In the genomic region with DNA sequence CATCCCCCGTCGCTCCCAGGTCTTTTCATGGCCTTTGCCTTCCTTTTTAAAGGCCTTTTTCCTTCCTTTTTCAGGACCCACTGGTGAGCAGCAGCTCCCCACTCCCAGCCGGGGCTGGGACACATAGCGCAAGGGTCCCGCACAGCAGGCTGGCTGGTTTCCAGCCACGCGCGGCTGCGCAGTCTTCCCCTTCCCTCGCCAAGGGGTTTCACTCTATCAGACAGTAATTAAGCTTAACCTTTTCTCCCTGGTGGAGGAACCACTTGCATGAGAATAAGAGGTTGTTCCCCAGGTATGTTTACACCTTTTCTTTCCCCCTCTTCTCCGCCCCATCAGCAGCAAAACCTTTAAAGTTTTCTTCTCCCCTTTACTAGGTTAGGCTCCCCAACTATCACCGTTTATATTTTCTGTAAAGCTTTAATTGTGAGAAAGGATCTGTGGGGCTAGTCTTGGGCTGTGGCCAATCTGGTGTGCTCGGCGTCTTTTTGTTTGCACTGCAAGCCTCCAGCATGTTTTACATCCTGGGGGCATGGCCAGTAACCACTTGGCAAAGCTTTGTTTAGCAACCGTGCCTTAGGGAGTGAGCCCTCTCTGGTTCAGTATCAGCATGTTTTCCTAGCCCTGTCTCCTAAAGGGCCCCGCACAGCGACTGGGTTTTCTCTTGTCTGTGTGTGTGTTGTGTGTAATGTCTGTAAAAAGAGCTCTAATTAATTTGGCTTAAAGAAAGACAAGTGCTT, we compare ENCODE assay signal across 8 cellular contexts.
A peak's percentile ranks its signal among the peaks of the same experiment; 100 is the strongest.
DNase-seq lines count a peak whose midpoint lies in the region; ATAC-seq, FAIRE-seq and TF ChIP-seq lines count a peak whose summit lies in the region.

No MANE protein-coding gene starts in this region.

- H3K18ac ChIP-seq in mesenchymal stem cell (ENCODE audit: low read depth in 1 of 2, low read length in 2 of 2) = peak overlapping the region in 1 of 2 experiments; percentile 92

- peaks cover 5% of the 10 kb centered on the region for H3K4me1 ChIP-seq in mesenchymal stem cell (ENCODE audit: control insufficient read depth, insufficient read depth, low read depth, low read length)

- no peaks in the 10 kb centered on the region for H3K27me3 ChIP-seq in mesenchymal stem cell (ENCODE audit: control insufficient read depth in 1 of 2, insufficient read depth in 1 of 2, low read length in 2 of 2)

- H3K4me3 ChIP-seq in choroid plexus epithelial cell (ENCODE audit: low read depth, low read length) = peak overlapping the region; percentile 63
- peak overlapping the region; percentile 46 to 85 for H3K4me3 ChIP-seq in mesenchymal stem cell (ENCODE audit: insufficient read depth in 1 of 2, low read depth in 1 of 2, low read length in 2 of 2)

- H2AFZ ChIP-seq in mesenchymal stem cell (ENCODE audit: low read depth, low read length) = peak overlapping the region; percentile 51

- FAIRE-seq in frontal cortex (lab: Jason Lieb, UNC) = no peak
- FAIRE-seq in D721Med (lab: Jason Lieb, UNC) = no peak

- H4K91ac ChIP-seq in mesenchymal stem cell (ENCODE audit: low read length) = peak overlapping the region; percentile 28

- H4K8ac ChIP-seq in mesenchymal stem cell (ENCODE audit: low read length) = peak overlapping the region; percentile 60

- TF ChIP-seq CTCF in choroid plexus epithelial cell (conservative IDR thresholded peaks at IDR 0.05; ENCODE audit: low read depth, low read length) (no peak), D721Med (IDR thresholded peaks at IDR 0.05; ENCODE audit: insufficient read depth, missing control alignments) (no peak)

- 28% methylated on average over 16 of the region's 17 CpGs for WGBS in mesenchymal stem cell

- peaks cover 0 to 9% of the 10 kb centered on the region in 2 experiments for H3K36me3 ChIP-seq in mesenchymal stem cell (ENCODE audit: control insufficient read depth in 1 of 2, insufficient read depth in 2 of 2, low read depth in 1 of 2, low read length in 2 of 2)

- peak overlapping the region in 1 of 2 experiments; percentile 77 for H3K14ac ChIP-seq in mesenchymal stem cell (ENCODE audit: low read length in 2 of 2)

- H3K79me1 ChIP-seq in mesenchymal stem cell (replicated peaks; ENCODE audit: low read length, poor library complexity, severe bottlenecking) = no peaks in the 10 kb centered on the region

- H3K4me2 ChIP-seq in mesenchymal stem cell (ENCODE audit: low read length, poor library complexity, severe bottlenecking) = peak overlapping the region; percentile 85

- H3K23ac ChIP-seq in mesenchymal stem cell (ENCODE audit: low read length in 2 of 2) = no peak overlapping the region

- H2BK5ac ChIP-seq in mesenchymal stem cell (ENCODE audit: low read depth, low read length, poor library complexity, severe bottlenecking) = no peak overlapping the region

- peak overlapping the region; percentile 9 to 78 for H3K4ac ChIP-seq in mesenchymal stem cell (ENCODE audit: low read depth in 1 of 2, low read length in 2 of 2)

- H2BK15ac ChIP-seq in mesenchymal stem cell (ENCODE audit: low read depth, poor library complexity, severe bottlenecking) = no peak overlapping the region

- H3K9me3 ChIP-seq in mesenchymal stem cell (ENCODE audit: control insufficient read depth, low read length) = no peaks in the 10 kb centered on the region

- no peak overlapping the region for H2AK5ac ChIP-seq in mesenchymal stem cell (ENCODE audit: low read length, severe bottlenecking)

- no peak for ATAC-seq in GM18517 (IDR thresholded peaks at IDR 0.05; ENCODE audit: unreplicated experiment)

- H2BK120ac ChIP-seq in mesenchymal stem cell (ENCODE audit: low read depth, low read length) = no peak overlapping the region

- peak overlapping the region; percentile 83 to 94 for H2BK12ac ChIP-seq in mesenchymal stem cell (ENCODE audit: low read length in 2 of 2)

- no peak overlapping the region for H3K27ac ChIP-seq in mesenchymal stem cell (ENCODE audit: low read length, poor library complexity, severe bottlenecking)

- peak overlapping the region; percentile 96 for H3K9ac ChIP-seq in mesenchymal stem cell (ENCODE audit: low read length)

- DNase-seq in AG08396 (ENCODE audit: low spot score) = peak; percentile 15
- peak; percentile 79 for DNase-seq in NCI-H1417 treated with DMSO at 0.1 percent for 48 hours (lab: John Stamatoyannopoulos, UW)
- peak; percentile 37 for DNase-seq in choroid plexus epithelial cell (ENCODE audit: low read depth)
- peak; percentile 45 for DNase-seq in mesenchymal stem cell
- no peak for DNase-seq in frontal cortex (ENCODE audit: low spot score in 2 of 2)
- DNase-seq in kidney glomerular epithelial cell (lab: John Stamatoyannopoulos, UW) = no peak
- DNase-seq in D721Med (ENCODE audit: insufficient read length, low spot score) = no peak

Comparison
In these comparisons a context has a peak if more than half of its experiments do, and no peak if none do; other contexts are left out.
1. DNase-seq: peak in AG08396 (single experiment), NCI-H1417 treated with DMSO at 0.1 percent for 48 hours (single experiment), choroid plexus epithelial cell (single experiment) and mesenchymal stem cell (single experiment); none in frontal cortex (0 of 2), kidney glomerular epithelial cell (single experiment) and D721Med (single experiment).